Comparison of ENCODE assay signal across 23 cellular contexts in the genomic region with DNA sequence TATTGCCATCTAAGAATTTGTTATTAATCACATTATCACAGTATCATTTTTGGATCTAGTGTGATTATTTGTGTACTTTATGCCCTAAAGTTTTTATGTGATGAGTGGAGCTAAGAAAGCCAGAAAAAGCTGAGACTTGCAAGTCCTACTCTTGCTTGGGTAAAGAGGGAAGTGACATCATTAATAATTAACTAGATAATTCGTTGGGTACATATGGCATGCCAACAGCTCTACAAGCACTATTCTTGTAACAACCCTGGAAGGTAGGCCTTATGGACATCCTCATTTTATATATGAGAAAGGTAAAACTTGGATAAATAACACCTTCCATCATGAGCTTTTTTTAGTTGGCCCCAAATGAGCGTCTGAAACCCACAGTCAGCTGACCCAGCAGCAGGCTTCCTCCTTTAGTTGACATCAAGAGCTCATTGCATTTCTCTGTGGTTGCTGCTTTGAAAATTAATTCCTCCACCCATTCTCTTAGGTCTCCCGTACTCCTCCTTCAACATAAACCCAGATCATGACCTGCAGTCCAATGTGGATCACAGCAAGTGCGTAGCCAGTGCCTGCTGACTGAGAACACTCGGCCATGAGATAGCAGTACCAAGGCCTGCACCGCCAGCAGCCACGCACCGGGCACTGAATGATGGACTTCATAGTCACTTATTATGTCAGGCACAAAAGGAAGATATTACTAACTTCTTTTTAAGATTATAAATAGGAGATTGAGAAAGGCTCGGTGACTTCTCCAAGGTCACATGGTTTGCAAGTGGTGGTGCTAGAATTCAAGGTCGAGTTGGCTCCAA.
DNase-seq lines count a peak whose midpoint lies in the region; ATAC-seq and TF ChIP-seq lines count a peak whose summit lies in the region.
"Had no signal": no experiment of that assay in that cellular context is flagged by ENCODE, and none has a peak within 500 bp of the region (broad histone marks: within the 10 kb centered on the region; RNA-seq: fewer than 3 reads in every experiment).

No MANE protein-coding gene starts in this region.

- no peaks in the 10 kb centered on the region for H4K20me1 ChIP-seq in smooth muscle cell (ENCODE audit: low read depth)
- H4K20me1 ChIP-seq: BLaER1 treated with 17β-estradiol and CSF1 and Interleukin-3, amounts not matched to agents 10 nM and 100 nM had no signal

- TF ChIP-seq CTCF in CD14-positive monocyte (IDR thresholded peaks at IDR 0.05), result no peak
- TF ChIP-seq CTCF in smooth muscle cell (IDR thresholded peaks at IDR 0.05; ENCODE audit: borderline replicate concordance, insufficient read depth, poor library complexity, severe bottlenecking), result no peak

- no peak overlapping the region for H2AFZ ChIP-seq in smooth muscle cell (ENCODE audit: low read depth)

- no peak overlapping the region for H3K27ac ChIP-seq in smooth muscle cell (ENCODE audit: low read depth)
- H3K27ac ChIP-seq: BLaER1 treated with 17β-estradiol and CSF1 and Interleukin-3, amounts not matched to agents 10 nM and 100 nM had no signal

- intact Hi-C loops in CD14-positive monocyte (cut with micrococcal nuclease), result no loop called here

- H3K27me3 Mint-ChIP-seq in CD14-positive monocyte (ENCODE audit: low read depth in 3 of 3), result no peaks in the 10 kb centered on the region
- no peaks in the 10 kb centered on the region for H3K27me3 Mint-ChIP-seq in T-helper 17 cell
- H3K27me3 Mint-ChIP-seq: activated CD4-positive, alpha-beta T cell treated with anti-CD3 and anti-CD28 coated beads, Interleukin-2, amount 10 ng/mL, durations not matched to agents 7 days and 5 days; stimulated activated naive B cell treated with anti-CD40 and anti-IgM and Interleukin-4, amounts not matched to agents 10 μg/mL and 1 μg/mL and 100 μg/mL, for 72 hours had no signal

- no peak overlapping the region for H3K4me2 ChIP-seq in smooth muscle cell

- no peak for DNase-seq in CD14-positive monocyte (ENCODE audit: low spot score)
- no peak for DNase-seq in T-helper 17 cell
- peak; percentile 7 for DNase-seq in kidney tubule cell (ENCODE audit: low spot score)
- DNase-seq in NCI-H1436 treated with DMSO at 0.1 percent for 48 hours (lab: John Stamatoyannopoulos, UW), result no peak
- DNase-seq in NCI-H510A treated with DMSO at 0.1 percent for 48 hours (lab: John Stamatoyannopoulos, UW), result no peak
- DNase-seq in smooth muscle cell (lab: John Stamatoyannopoulos, UW; ENCODE audit: unreplicated experiment), result no peak
- DNase-seq: activated CD4-positive, alpha-beta T cell treated with anti-CD3 and anti-CD28 coated beads, Interleukin-2, amount 10 ng/mL, durations not matched to agents 7 days and 5 days; activated CD8-positive, alpha-beta memory T cell treated with anti-CD3 and anti-CD28 coated beads, Interleukin-2, amount 50 U/mL, for 48 hours; activated effector memory CD4-positive, alpha-beta T cell treated with anti-CD3 and anti-CD28 coated beads, Interleukin-2, amount 50 U/mL, for 16 hours; amniotic stem cell; DMS79 treated with DMSO at 0.1 percent for 48 hours; foreskin melanocyte; kidney; mesendoderm; NCI-H1694 treated with DMSO at 0.1 percent for 48 hours; PC-3; SHP77; stimulated activated naive B cell treated with anti-CD40 and anti-IgM and Interleukin-4, amounts not matched to agents 10 μg/mL and 1 μg/mL and 100 μg/mL, for 72 hours had no signal

- H3K36me3 Mint-ChIP-seq in CD14-positive monocyte (peaks cover 19 to 32% of the 10 kb centered on the region in 2 donors), T-helper 17 cell (ENCODE audit: low read depth) (peaks cover 10% of the 10 kb centered on the region)

- H3K4me3 ChIP-seq in smooth muscle cell, result no peak overlapping the region
- H3K4me3 ChIP-seq: BLaER1 treated with 17β-estradiol and CSF1 and Interleukin-3, amounts not matched to agents 10 nM and 100 nM; HAP-1 had no signal

- H3K4me1 Mint-ChIP-seq in CD14-positive monocyte (peaks cover 13% of the 10 kb centered on the region), T-helper 17 cell (peaks cover 18% of the 10 kb centered on the region)

- H3F3A ChIP-seq in smooth muscle cell (ENCODE audit: low read depth), result no peaks in the 10 kb centered on the region

- H3K4me3 Mint-ChIP-seq in CD14-positive monocyte (no peak overlapping the region), T-helper 17 cell (no peak overlapping the region)
- H3K4me3 Mint-ChIP-seq: activated CD4-positive, alpha-beta T cell treated with anti-CD3 and anti-CD28 coated beads, Interleukin-2, amount 10 ng/mL, durations not matched to agents 7 days and 5 days; nephron; stimulated activated naive B cell treated with anti-CD40 and anti-IgM and Interleukin-4, amounts not matched to agents 10 μg/mL and 1 μg/mL and 100 μg/mL, for 72 hours had no signal

- 95% methylated on average over 10 of the region's 10 CpGs for WGBS in smooth muscle cell (ENCODE audit: low lambda C conversion rate)

- H3K79me2 ChIP-seq in smooth muscle cell (ENCODE audit: low read depth), result no peaks in the 10 kb centered on the region

- peak; percentile 57 for ATAC-seq in GM18907 (IDR thresholded peaks at IDR 0.05; ENCODE audit: unreplicated experiment)
- no peak for ATAC-seq in T-helper 17 cell
- ATAC-seq in HG02571 (IDR thresholded peaks at IDR 0.05; ENCODE audit: unreplicated experiment), result no peak
- ATAC-seq: PC-3 had no signal

- H3K36me3 ChIP-seq in smooth muscle cell (ENCODE audit: low read depth), result no peaks in the 10 kb centered on the region
- H3K36me3 ChIP-seq: HAP-1 had no signal

- H3K9me3 Mint-ChIP-seq in CD14-positive monocyte, result peaks cover 0 to 2% (median 0%) of the 10 kb centered on the region in 7 donors
- H3K9me3 Mint-ChIP-seq: nephron; stimulated activated naive B cell treated with anti-CD40 and anti-IgM and Interleukin-4, amounts not matched to agents 10 μg/mL and 1 μg/mL and 100 μg/mL, for 72 hours had no signal

- H3K9ac ChIP-seq in smooth muscle cell (ENCODE audit: low read depth), result no peak overlapping the region
- H3K9ac ChIP-seq: BLaER1 treated with 17β-estradiol and CSF1 and Interleukin-3, amounts not matched to agents 10 nM and 100 nM had no signal

- H3K9me3 ChIP-seq in T-helper 17 cell (ENCODE audit: control insufficient read depth, low read length, poor library complexity, severe bottlenecking) (no peaks in the 10 kb centered on the region), smooth muscle cell (replicated peaks; ENCODE audit: low read depth) (no peaks in the 10 kb centered on the region)
- H3K9me3 ChIP-seq: HAP-1 had no signal

- no peaks in the 10 kb centered on the region for H3K27me3 ChIP-seq in smooth muscle cell (ENCODE audit: low read depth)
- H3K27me3 ChIP-seq: BLaER1 treated with 17β-estradiol and CSF1 and Interleukin-3, amounts not matched to agents 10 nM and 100 nM had no signal

- no peaks in the 10 kb centered on the region for H3K4me1 ChIP-seq in smooth muscle cell (ENCODE audit: low read depth)
- H3K4me1 ChIP-seq: HAP-1 had no signal

- H3K27ac Mint-ChIP-seq in CD14-positive monocyte (peak overlapping the region in 4 of 7 donors; percentile 9 to 80 (median 53)), T-helper 17 cell (peak overlapping the region; percentile 37)
- H3K27ac Mint-ChIP-seq: nephron; stimulated activated naive B cell treated with anti-CD40 and anti-IgM and Interleukin-4, amounts not matched to agents 10 μg/mL and 1 μg/mL and 100 μg/mL, for 72 hours had no signal
